ENCODE assay signal across 8 cellular contexts in the genomic region with DNA sequence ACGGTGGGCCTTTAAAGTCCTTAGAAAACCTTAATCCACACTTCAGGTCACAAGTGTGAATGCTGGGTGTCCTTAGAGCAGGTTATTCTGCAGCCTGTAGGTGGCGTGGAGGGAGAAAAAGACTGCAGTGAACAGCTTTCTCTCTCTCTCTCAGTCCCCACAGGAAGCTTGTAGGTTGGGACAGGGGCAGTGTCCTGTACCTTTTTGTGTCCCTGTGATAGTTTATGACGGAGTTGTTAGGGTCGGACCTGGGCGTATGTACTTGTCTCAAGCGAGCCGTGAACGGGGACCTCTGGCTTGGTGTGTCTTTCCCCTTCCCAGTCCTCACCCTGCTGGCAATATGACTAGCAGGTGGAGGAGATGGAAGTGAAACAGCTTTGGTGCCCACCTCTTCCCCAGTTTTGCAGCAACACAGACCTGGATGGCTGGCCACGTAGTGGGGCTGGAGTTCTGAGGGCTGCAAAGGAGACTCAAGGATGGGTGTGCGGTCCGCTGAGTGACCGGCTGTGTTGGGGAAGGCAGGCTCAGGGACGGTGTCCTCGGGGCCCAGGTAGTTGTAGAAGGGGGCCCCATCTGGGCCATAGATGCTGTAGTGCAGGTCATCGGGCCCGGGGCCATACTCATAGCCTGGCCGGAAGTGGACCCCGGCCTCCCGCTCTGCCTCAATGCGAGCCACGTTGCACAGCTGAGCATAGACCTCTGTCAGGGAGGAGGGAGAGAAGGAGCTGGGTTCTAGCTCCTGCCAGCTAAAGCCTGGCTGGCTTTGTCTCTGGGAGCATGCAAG. TPM values are rescaled to one million over a fixed set of nuclear protein-coding genes. Genes with fewer than 3 reads are reported as not detected.
DNase-seq lines count a peak whose midpoint lies in the region; FAIRE-seq and TF ChIP-seq lines count a peak whose summit lies in the region.

No MANE protein-coding gene starts in this region.

- peak; percentile 71 for TF ChIP-seq CTCF in H9 (conservative IDR thresholded peaks at IDR 0.05)

- peak; percentile 69 for DNase-seq in H9
- peak; percentile 32 to 64 for DNase-seq in SHP77 (lab: John Stamatoyannopoulos, UW)
- DNase-seq in fibroblast of peridontal ligament (ENCODE audit: extremely low read depth): peak; percentile 47
- peak; percentile 43 for DNase-seq in small intestine
- DNase-seq in NCI-H1436 (lab: John Stamatoyannopoulos, UW): no peak
- no peak for DNase-seq in GM12892 (ENCODE audit: insufficient read length)
- no peak for DNase-seq in NCI-H1092 (lab: John Stamatoyannopoulos, UW)

- H3K27ac ChIP-seq in BLaER1 treated with 17β-estradiol and CSF1 and Interleukin-3, amounts not matched to agents 10 nM and 100 nM: no peak overlapping the region
- H3K27ac ChIP-seq in H9 (ENCODE audit: insufficient read length, low read depth, low read length) (no peak overlapping the region), small intestine (ENCODE audit: low read depth in 1 of 2, low read length in 1 of 2) (no peak overlapping the region)

- no peak overlapping the region for H2BK15ac ChIP-seq in H9 (ENCODE audit: low read depth, low read length)

- peak overlapping the region in 2 of 3 experiments; percentile 35 to 77; a peak in 4 of 7 replicates for H3K27ac Mint-ChIP-seq in H9

- no peak overlapping the region for H4K8ac ChIP-seq in H9 (replicated peaks; ENCODE audit: insufficient read length, low read depth, low read length)

- no peak for TF ChIP-seq POLR2A in GM12892 (IDR thresholded peaks at IDR 0.05; ENCODE audit: low read depth, low read length)

- peaks cover 0 to 29% (median 0%) of the 10 kb centered on the region in 11 experiments; a peak in 4 of 22 replicates for H4K20me1 ChIP-seq in BLaER1 treated with 17β-estradiol and CSF1 and Interleukin-3, amounts not matched to agents 10 nM and 100 nM
- no peaks in the 10 kb centered on the region for H4K20me1 ChIP-seq in H9 (ENCODE audit: control insufficient read depth, insufficient read depth, insufficient read length)

- no CpG with 5 or more reads among the region's 21 CpGs for WGBS in H9 (ENCODE audit: extremely low coverage, insufficient read length, low lambda C conversion rate)
- 67 to 81% (median 78%) methylated on average over 18 to 21 of the region's 21 CpGs for WGBS in small intestine, 3 donors

- H3K79me2 ChIP-seq in H9 (ENCODE audit: insufficient read depth, low read length): no peaks in the 10 kb centered on the region

- H3K9ac ChIP-seq in BLaER1 treated with 17β-estradiol and CSF1 and Interleukin-3, amounts not matched to agents 10 nM and 100 nM: peak overlapping the region in 2 of 11 experiments; percentile 28 to 30; a peak in 4 of 22 replicates
- no peak overlapping the region for H3K9ac ChIP-seq in H9 (ENCODE audit: extremely low read depth, insufficient read length, low read length)

- no peak overlapping the region for H3K4me3 Mint-ChIP-seq in H9

- no peak overlapping the region for H3K14ac ChIP-seq in H9 (ENCODE audit: insufficient read depth, low read length)

- no peak overlapping the region for H3K4ac ChIP-seq in H9 (ENCODE audit: low read depth, low read length)

- no peak overlapping the region for H3T11ph ChIP-seq in H9 (ENCODE audit: low read length)

- H3K36me3 Mint-ChIP-seq in H9 (ENCODE audit: insufficient read depth in 1 of 3, low read depth in 3 of 3): peaks cover 0 to 2% (median 0%) of the 10 kb centered on the region in 3 experiments; a peak in 1 of 7 replicates

- H2BK5ac ChIP-seq in H9 (ENCODE audit: insufficient read length, low read length): no peak overlapping the region

- 0 out of 22 replicates have a peak, but pooled peaks cover 0 to 3% (median 0%) of the 10 kb centered on the region in 11 experiments for H3K27me3 ChIP-seq in BLaER1 treated with 17β-estradiol and CSF1 and Interleukin-3, amounts not matched to agents 10 nM and 100 nM
- no peaks in the 10 kb centered on the region for H3K27me3 ChIP-seq in H9 (ENCODE audit: insufficient read depth, low read length)
- no peaks in the 10 kb centered on the region for H3K27me3 ChIP-seq in small intestine (ENCODE audit: control insufficient read depth in 2 of 2, insufficient read depth in 2 of 2, low read length in 2 of 2)

- peaks cover 42 to 58% (median 56%) of the 10 kb centered on the region in 10 experiments for H3K4me1 ChIP-seq in BLaER1 treated with 17β-estradiol and CSF1 and Interleukin-3, amounts not matched to agents 10 nM and 100 nM
- H3K4me1 ChIP-seq in H9 (ENCODE audit: insufficient read depth, low read length) (no peaks in the 10 kb centered on the region; the same call in 1 of the 2 replicates), small intestine (ENCODE audit: control insufficient read depth in 2 of 2, insufficient read depth in 1 of 2, low read depth in 1 of 2, low read length in 1 of 2) (no peaks in the 10 kb centered on the region)

- H3K79me1 ChIP-seq in H9 (ENCODE audit: insufficient read depth, low read depth, low read length, poor library complexity, severe bottlenecking): no peaks in the 10 kb centered on the region

- no peak overlapping the region for H3K56ac ChIP-seq in H9 (ENCODE audit: insufficient read length, low read depth, low read length)

- H2BK12ac ChIP-seq in H9 (ENCODE audit: insufficient read length, low read depth, low read length): no peak overlapping the region

- FAIRE-seq in small intestine (lab: Jason Lieb, UNC) (no peak), GM12892 (lab: Jason Lieb, UNC) (no peak)

- peaks cover 3% of the 10 kb centered on the region; the same call in 1 of the 2 replicates for H3K27me3 Mint-ChIP-seq in H9 (ENCODE audit: low read depth)

- H3K9me3 Mint-ChIP-seq in H9: no peaks in the 10 kb centered on the region

- no peak overlapping the region for H2AK5ac ChIP-seq in H9 (ENCODE audit: insufficient read length, low read length)

- no peak overlapping the region for H3K23ac ChIP-seq in H9 (ENCODE audit: insufficient read length, low read depth, low read length)

- H3K4me1 Mint-ChIP-seq in H9: peaks cover 31 to 38% of the 10 kb centered on the region in 2 experiments

- H3K4me2 ChIP-seq in BLaER1 treated with 17β-estradiol and CSF1 and Interleukin-3, amounts not matched to agents 10 nM and 100 nM: peak overlapping the region in 7 of 11 experiments; percentile 0 to 29 (median 8); a peak in 7 of 22 replicates
- H3K4me2 ChIP-seq in H9 (ENCODE audit: insufficient read depth, insufficient read length, low read length): no peak overlapping the region

- no peak overlapping the region for H4K91ac ChIP-seq in H9 (ENCODE audit: insufficient read length, low read depth, low read length)

- no peak overlapping the region for H2AFZ ChIP-seq in H9 (ENCODE audit: low read length)

- no peak overlapping the region for H3K4me3 ChIP-seq in BLaER1 treated with 17β-estradiol and CSF1 and Interleukin-3, amounts not matched to agents 10 nM and 100 nM
- no peak overlapping the region for H3K4me3 ChIP-seq in small intestine (ENCODE audit: low read depth in 1 of 2, low read length in 2 of 2)

- no peaks in the 10 kb centered on the region for H3K23me2 ChIP-seq in H9 (ENCODE audit: insufficient read length, low read depth, low read length, poor library complexity, severe bottlenecking)

- no peaks in the 10 kb centered on the region for H3K9me3 ChIP-seq in BLaER1 treated with 17β-estradiol and CSF1 and Interleukin-3, amounts not matched to agents 10 nM and 100 nM (replicated peaks in 1 of 11)
- H3K9me3 ChIP-seq in H9 (ENCODE audit: control insufficient read depth, low read depth, low read length): no peaks in the 10 kb centered on the region
- no peaks in the 10 kb centered on the region for H3K9me3 ChIP-seq in small intestine (ENCODE audit: control insufficient read depth, low read depth)

- H3K18ac ChIP-seq in H9 (ENCODE audit: insufficient read length, low read depth, low read length): peak overlapping the region; percentile 11

- H3K36me3 ChIP-seq in BLaER1 treated with 17β-estradiol and CSF1 and Interleukin-3, amounts not matched to agents 10 nM and 100 nM: peaks cover 0 to 16% (median 11%) of the 10 kb centered on the region in 11 experiments; a peak in 12 of 22 replicates
- H3K36me3 ChIP-seq in small intestine (ENCODE audit: control insufficient read depth in 2 of 2, insufficient read depth in 2 of 2, low read length in 2 of 2): no peaks in the 10 kb centered on the region

- H2BK20ac ChIP-seq in H9 (ENCODE audit: low read depth, low read length, poor library complexity, severe bottlenecking): no peak overlapping the region

- no peak overlapping the region for H4K5ac ChIP-seq in H9 (ENCODE audit: insufficient read length, low read depth, low read length)

- H2BK120ac ChIP-seq in H9 (ENCODE audit: low read depth, low read length, poor library complexity, severe bottlenecking): no peak overlapping the region

RNA-seq across cellular contexts. Expression of gene ISCA2, which starts 8.9 kb away (rescaled TPM):
- total RNA-seq in H9 (2021): 36.3 and 37.5 TPM in 2 replicates
- 10 to 100 TPM; 23.4 to 30.3 (median 25.3) TPM for polyA plus RNA-seq in small intestine
- 40.9 TPM for polyA plus RNA-seq in GM12892 (2012; ENCODE audit: missing spikeins)

RNA-seq across cellular contexts. Expression of gene NPC2, which starts 9.3 kb away (rescaled TPM):
- total RNA-seq in H9 (2021): 133 and 137 TPM in 2 replicates
- 100 to 1,000 TPM; 106 to 220 (median 198) TPM for polyA plus RNA-seq in small intestine
- polyA plus RNA-seq in GM12892 (2012; ENCODE audit: missing spikeins): 93.2 TPM

Comparison
In these comparisons a context has a peak if more than half of its experiments do, and no peak if none do; other contexts are left out.
1. DNase-seq: peak in H9 (single experiment), SHP77 (2 of 2), fibroblast of peridontal ligament (single experiment) and small intestine (single experiment); none in NCI-H1436 (single experiment), GM12892 (single experiment) and NCI-H1092 (single experiment).